ENCODE assay signal across 9 cellular contexts in genomic region chr7:67019562-67020390, GRCh38. TPM values are rescaled to one million over a fixed set of nuclear protein-coding genes. Genes with fewer than 3 reads are reported as not detected.
DNase-seq lines count a peak whose midpoint lies in the region; ATAC-seq and FAIRE-seq lines count a peak whose summit lies in the region.
"Had no signal": no experiment of that assay in that cellular context is flagged by ENCODE, and none has a peak within 500 bp of the region (broad histone marks: within the 10 kb centered on the region; RNA-seq: fewer than 3 reads in every experiment).

No MANE protein-coding gene starts in this region.

- no peak overlapping the region for H2BK5ac ChIP-seq in mesendoderm (ENCODE audit: low read length)

- no peak overlapping the region for H3K23ac ChIP-seq in mesendoderm (ENCODE audit: low read length)

- H2AK5ac ChIP-seq in mesendoderm (ENCODE audit: low read length): no peak overlapping the region

- no peak overlapping the region for H4K5ac ChIP-seq in mesendoderm (ENCODE audit: low read length)

- H3K36me3 ChIP-seq in mesendoderm (ENCODE audit: control insufficient read depth, insufficient read depth, low read length): peaks cover 6% of the 10 kb centered on the region

- DNase-seq in Daoy (ENCODE audit: low read depth) (peak; percentile 42), M059J (ENCODE audit: low read depth) (peak; percentile 62), SHP77 (lab: John Stamatoyannopoulos, UW) (peak; percentile 78 to 93), mesendoderm (no peak), NCI-H2227 (lab: John Stamatoyannopoulos, UW; ENCODE audit: unreplicated experiment) (no peak)
- DNase-seq: activated naive CD4-positive, alpha-beta T cell had no signal

- ATAC-seq in HG03097 (IDR thresholded peaks at IDR 0.05; ENCODE audit: low FRiP score, unreplicated experiment): no peak

- no CpG with 5 or more reads among the region's 8 CpGs for WGBS in mesendoderm (ENCODE audit: extremely low coverage, insufficient coverage, low lambda C conversion rate)

- H3K4me3 ChIP-seq in mesendoderm (ENCODE audit: low read length): no peak overlapping the region

- H3K18ac ChIP-seq in mesendoderm (ENCODE audit: low read length): no peak overlapping the region

- no peak overlapping the region for H2BK15ac ChIP-seq in mesendoderm (replicated peaks; ENCODE audit: low read depth)

- no peak overlapping the region for H3K4ac ChIP-seq in mesendoderm (ENCODE audit: low read depth, low read length)

- no peak overlapping the region for H3K4me2 ChIP-seq in mesendoderm (ENCODE audit: low read length)

- no peak overlapping the region for H4K8ac ChIP-seq in mesendoderm (ENCODE audit: low read depth, low read length)

- peaks cover 1% of the 10 kb centered on the region for H3K79me1 ChIP-seq in mesendoderm (ENCODE audit: low read length)

- no peak overlapping the region for H3K56ac ChIP-seq in mesendoderm (ENCODE audit: low read length)

- no peak overlapping the region for H3K27ac ChIP-seq in mesendoderm (ENCODE audit: low read depth, low read length)

- H3K79me2 ChIP-seq in mesendoderm (ENCODE audit: control insufficient read depth, insufficient read depth, low read length): no peaks in the 10 kb centered on the region

- no peaks in the 10 kb centered on the region for H3K4me1 ChIP-seq in mesendoderm (ENCODE audit: control insufficient read depth, low read depth, low read length)

- FAIRE-seq in islet of Langerhans (lab: Jason Lieb, UNC): peak; percentile 27
- FAIRE-seq: endometrium had no signal

- H2BK120ac ChIP-seq in mesendoderm (ENCODE audit: low read depth, low read length): no peak overlapping the region

- H3K9ac ChIP-seq in mesendoderm (ENCODE audit: low read length): no peak overlapping the region

- no peaks in the 10 kb centered on the region for H3K27me3 ChIP-seq in mesendoderm (ENCODE audit: insufficient read depth, low read length, poor library complexity)

RNA-seq across cellular contexts. Expression of gene TYW1, which starts 23.1 kb away (rescaled TPM):
- 34.5 and 43.1 TPM in 2 replicates for total RNA-seq in Daoy (2014; rRNA removed; shearing (Covaris generic))
- total RNA-seq in M059J (2014; rRNA removed; shearing (Covaris generic)): 20.6 and 32.3 TPM in 2 replicates
- 13.8 TPM for polyA plus RNA-seq in mesendoderm (2013, experiment 1 of 2)
- polyA plus RNA-seq in mesendoderm (2013, experiment 2 of 2): 15.0 TPM

RNA-seq across cellular contexts. Expression of gene SBDS, which starts 24.4 kb away (rescaled TPM):
- total RNA-seq in Daoy (2014; rRNA removed; shearing (Covaris generic)): 185 and 206 TPM in 2 replicates
- total RNA-seq in M059J (2014; rRNA removed; shearing (Covaris generic)): 86.8 and 112 TPM in 2 replicates
- 57.9 TPM for polyA plus RNA-seq in mesendoderm (2013, experiment 1 of 2)
- 59.4 TPM for polyA plus RNA-seq in mesendoderm (2013, experiment 2 of 2)

Comparison
In these comparisons a context has a peak if more than half of its experiments do, and no peak if none do; other contexts are left out.
1. DNase-seq: peak in Daoy (single experiment), M059J (single experiment) and SHP77 (2 of 2); none in mesendoderm (single experiment) and NCI-H2227 (single experiment).